ENCODE assay signal across 19 cellular contexts in the genomic region with DNA sequence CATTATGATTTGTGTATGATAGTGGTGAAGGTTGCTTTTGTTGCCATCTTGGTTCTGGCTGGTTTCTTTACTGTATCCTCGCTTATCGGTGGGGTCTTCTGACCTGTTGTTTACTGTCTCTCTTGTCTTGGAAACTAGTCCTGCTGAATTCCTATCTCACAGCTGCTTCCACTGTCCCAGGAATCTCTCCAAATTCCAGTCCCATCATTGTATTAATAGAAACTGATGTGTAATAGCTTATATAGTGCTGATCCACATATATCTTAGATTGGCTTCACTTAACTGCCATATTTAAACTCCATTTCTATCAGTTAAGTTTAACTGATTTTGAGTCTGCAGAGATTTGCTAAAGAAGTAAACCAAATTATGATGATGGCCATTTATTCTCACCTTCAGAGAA.
"Had no signal": no experiment of that assay in that cellular context is flagged by ENCODE, and none has a peak within 500 bp of the region (broad histone marks: within the 10 kb centered on the region; RNA-seq: fewer than 3 reads in every experiment).

No MANE protein-coding gene starts in this region.

- H3K27me3 ChIP-seq: dorsolateral prefrontal cortex, pancreas, right lobe of liver, spleen, vagina had no signal

- H3K4me3 ChIP-seq: dorsolateral prefrontal cortex, lung, pancreas, right lobe of liver, spleen, vagina had no signal

- H3K36me3 ChIP-seq: pancreas, vagina had no signal

- H3K4me1 ChIP-seq: right lobe of liver had no signal

- H3K4me1 Mint-ChIP-seq: activated CD8-positive, alpha-beta memory T cell treated with anti-CD3 and anti-CD28 coated beads, Interleukin-2, amount 10 ng/mL, durations not matched to agents 7 days and 5 days had no signal

- H3K27ac ChIP-seq: dorsolateral prefrontal cortex, epithelial cell of prostate, right lobe of liver, spleen, vagina had no signal

- H3K27me3 Mint-ChIP-seq: activated B cell treated with CpG ODN at 0.5 μM for 24 hours; activated CD4-positive, alpha-beta memory T cell treated with anti-CD3 and anti-CD28 coated beads for 36 hours; activated CD8-positive, alpha-beta memory T cell treated with anti-CD3 and anti-CD28 coated beads, Interleukin-2, amount 10 ng/mL, durations not matched to agents 7 days and 5 days; activated naive CD8-positive, alpha-beta T cell; naive B cell; stimulated activated naive CD8-positive, alpha-beta T cell treated with anti-CD3 and anti-CD28 coated beads, Interleukin-15, Interleukin-2, amounts not matched to agents 100 ng/mL and 50 ng/mL, for 24 hours; T-cell had no signal

- H3K4me3 Mint-ChIP-seq: activated B cell treated with CpG ODN at 0.5 μM for 24 hours; activated CD4-positive, alpha-beta memory T cell treated with anti-CD3 and anti-CD28 coated beads for 36 hours; activated CD8-positive, alpha-beta memory T cell treated with anti-CD3 and anti-CD28 coated beads, Interleukin-2, amount 10 ng/mL, durations not matched to agents 7 days and 5 days; activated naive CD8-positive, alpha-beta T cell; stimulated activated naive CD8-positive, alpha-beta T cell treated with anti-CD3 and anti-CD28 coated beads, Interleukin-15, Interleukin-2, amounts not matched to agents 100 ng/mL and 50 ng/mL, for 24 hours; T-cell had no signal

- DNase-seq: activated B cell treated with CpG ODN at 0.5 μM for 24 hours; activated CD4-positive, alpha-beta memory T cell treated with anti-CD3 and anti-CD28 coated beads for 36 hours; activated CD4-positive, alpha-beta T cell treated with anti-CD3 and anti-CD28 coated beads for 4 hours; activated CD8-positive, alpha-beta memory T cell treated with anti-CD3 and anti-CD28 coated beads, Interleukin-2, amount 10 ng/mL, durations not matched to agents 7 days and 5 days; caudate nucleus; dorsolateral prefrontal cortex; kidney; midbrain; naive B cell; spleen; T-cell had no signal

- H3K27ac Mint-ChIP-seq: activated B cell treated with CpG ODN at 0.5 μM for 24 hours; activated CD4-positive, alpha-beta memory T cell treated with anti-CD3 and anti-CD28 coated beads for 36 hours; activated CD8-positive, alpha-beta memory T cell treated with anti-CD3 and anti-CD28 coated beads, Interleukin-2, amount 10 ng/mL, durations not matched to agents 7 days and 5 days; activated naive CD8-positive, alpha-beta T cell; stimulated activated naive CD8-positive, alpha-beta T cell treated with anti-CD3 and anti-CD28 coated beads, Interleukin-15, Interleukin-2, amounts not matched to agents 100 ng/mL and 50 ng/mL, for 24 hours; T-cell had no signal

- H3K9me3 ChIP-seq: pancreas, right lobe of liver, spleen, vagina had no signal

- H3K9me3 Mint-ChIP-seq: activated B cell treated with CpG ODN at 0.5 μM for 24 hours; activated CD4-positive, alpha-beta memory T cell treated with anti-CD3 and anti-CD28 coated beads for 36 hours; stimulated activated naive CD8-positive, alpha-beta T cell treated with anti-CD3 and anti-CD28 coated beads, Interleukin-15, Interleukin-2, amounts not matched to agents 100 ng/mL and 50 ng/mL, for 24 hours; T-cell had no signal

- FAIRE-seq: frontal cortex, kidney, pancreas had no signal
